In the genomic region with DNA sequence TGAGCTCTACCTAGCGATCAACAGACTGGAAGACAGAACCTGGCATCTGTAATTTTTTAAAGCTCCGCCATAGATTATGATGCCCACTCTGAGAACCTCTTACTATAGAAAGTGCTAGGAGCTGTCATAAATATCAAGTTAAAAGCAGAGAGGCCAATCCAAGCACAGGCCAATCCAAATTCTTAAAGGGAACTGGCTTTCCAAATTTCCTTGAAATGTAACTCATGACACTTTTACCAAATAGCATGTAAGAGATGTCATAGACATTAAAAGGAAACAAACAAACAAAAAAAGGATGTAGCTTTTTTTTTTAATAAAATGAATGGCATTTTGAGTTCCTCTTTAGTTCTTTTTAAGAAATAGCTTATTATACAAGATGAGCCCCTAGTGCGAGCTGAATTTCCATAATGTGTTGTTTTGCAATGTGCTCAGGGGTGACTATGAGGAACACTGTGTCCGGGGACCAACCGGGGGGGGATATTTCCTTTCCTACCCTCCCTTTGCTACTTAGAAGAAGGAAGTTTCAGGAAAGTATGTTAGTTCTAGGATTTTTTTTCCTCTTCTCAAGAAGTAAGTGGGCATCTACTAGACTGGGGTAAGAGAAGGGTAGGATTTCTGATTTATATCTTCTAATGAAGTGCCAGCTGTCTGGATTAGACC, we compare ENCODE assay signal across 12 cellular contexts. TPM values are rescaled to one million over a fixed set of nuclear protein-coding genes. Genes with fewer than 3 reads are reported as not detected.
DNase-seq lines count a peak whose midpoint lies in the region; ATAC-seq and TF ChIP-seq lines count a peak whose summit lies in the region.
"Had no signal": no experiment of that assay in that cellular context is flagged by ENCODE, and none has a peak within 500 bp of the region (broad histone marks: within the 10 kb centered on the region; RNA-seq: fewer than 3 reads in every experiment).

No MANE protein-coding gene starts in this region.

- TF ChIP-seq CTCF in Panc1 (IDR thresholded peaks at IDR 0.05), result no peak
- no peak for TF ChIP-seq CTCF in heart right ventricle (IDR thresholded peaks at IDR 0.05)
- no peak for TF ChIP-seq CTCF in prostate gland (IDR thresholded peaks at IDR 0.05)

- POLR2A ChIA-PET in Panc1 (lab: Charles Lee), result no interaction called here

- H3K27ac ChIP-seq in Panc1 (ENCODE audit: low read length) (peak overlapping the region; percentile 79), heart right ventricle (peak overlapping the region in 3 of 10 donors; percentile 10 to 75 (median 20)), prostate gland (no peak overlapping the region)

- in situ Hi-C loops in Panc1 (cut with HindIII; ENCODE audit: low pct_unique_long_range_greater_than_20kb, low sequenced_read_pairs), result no loop called here

- no peaks in the 10 kb centered on the region for H3K9me3 ChIP-seq in Panc1 (ENCODE audit: control insufficient read depth, insufficient read depth, low read depth, low read length)
- H3K9me3 ChIP-seq in heart right ventricle, result no peaks in the 10 kb centered on the region
- H3K9me3 ChIP-seq in prostate gland, result no peaks in the 10 kb centered on the region

- intact Hi-C loops in Panc1 (cut with micrococcal nuclease; ENCODE audit: unreplicated experiment) (no loop called here), heart right ventricle (cut with DNase I) (no loop called here), prostate gland (cut with DNase I) (no loop called here)

- H3K36me3 ChIP-seq in Panc1 (ENCODE audit: control insufficient read depth, insufficient read depth, low read length) (no peaks in the 10 kb centered on the region), heart right ventricle (no peaks in the 10 kb centered on the region), prostate gland (no peaks in the 10 kb centered on the region)

- H3K4me3 ChIP-seq in Panc1 (ENCODE audit: low read depth in 2 of 2, low read length in 2 of 2) (no peak overlapping the region), heart right ventricle (no peak overlapping the region), prostate gland (no peak overlapping the region)

- CTCF ChIA-PET in Panc1 (lab: Charles Lee), result interaction anchor here (1.0 kb wide), 1 partner anchor 43 kb away, joined by 4 read pairs; no protein-coding TSS in a partner anchor

- H3K27me3 ChIP-seq in Panc1 (ENCODE audit: control insufficient read depth, insufficient read depth, low read length) (no peaks in the 10 kb centered on the region), heart right ventricle (no peaks in the 10 kb centered on the region), prostate gland (replicated peaks; ENCODE audit: insufficient read depth) (no peaks in the 10 kb centered on the region)

- WGBS in heart right ventricle, 2 donors, result 76 to 79% methylated on average over 5 of the region's 5 CpGs
- WGBS in prostate gland, result 80% methylated on average over 5 of the region's 5 CpGs

- DNase-seq in CD1c-positive myeloid dendritic cell (ENCODE audit: extremely low spot score), result peak; percentile 96
- no peak for DNase-seq in Panc1 (ENCODE audit: low read depth, low spot score)
- DNase-seq in heart right ventricle, result peak in 1 of 2 donors; percentile 30
- peak; percentile 10 for DNase-seq in renal cortical epithelial cell (ENCODE audit: low read depth)
- no peak for DNase-seq in prostate gland (ENCODE audit: low spot score)
- DNase-seq in SW 1271 (lab: John Stamatoyannopoulos, UW), result no peak
- no peak for DNase-seq in NCI-H510A treated with DMSO at 0.1 percent for 48 hours (lab: John Stamatoyannopoulos, UW)
- DNase-seq: activated CD4-positive, alpha-beta T cell treated with anti-CD3 and anti-CD28 coated beads for 36 hours; posterior cingulate gyrus; T-helper 17 cell had no signal

- no TSS peak for BruUV-seq in Panc1 (replicated peaks; lab: Mats Ljungman, UMichigan)

- peaks cover 39% of the 10 kb centered on the region for H3K4me1 ChIP-seq in Panc1 (ENCODE audit: control insufficient read depth, insufficient read depth, low read length)
- H3K4me1 ChIP-seq in heart right ventricle, result peaks cover 0 to 38% (median 12%) of the 10 kb centered on the region in 9 donors
- H3K4me1 ChIP-seq in prostate gland (replicated peaks), result peaks cover 5% of the 10 kb centered on the region

- ATAC-seq in Panc1 (no peak), heart right ventricle (peak in 6 of 8 donors; percentile 53 to 79 (median 66)), GM21367 (IDR thresholded peaks at IDR 0.05; ENCODE audit: unreplicated experiment) (no peak)
- ATAC-seq: activated CD4-positive, alpha-beta T cell treated with anti-CD3 and anti-CD28 coated beads for 36 hours; T-helper 17 cell had no signal

- TF ChIP-seq POLR2A in prostate gland (IDR thresholded peaks at IDR 0.05), result no peak

RNA-seq across cellular contexts. Expression of a gene that starts 23.7 kb away (rescaled TPM):
- total RNA-seq in Panc1 (2021; ENCODE audit: unreplicated experiment) (0.21 TPM), heart right ventricle (10 to 100 TPM in 5 of 10 donors, 1 to 10 TPM in 5; 4.3 to 84.0 (median 9.1) TPM), renal cortical epithelial cell (0.10 and 0.17 TPM in 2 replicates), prostate gland (10 to 100 TPM in 1 of 2 donors, 1 to 10 TPM in 1; 3.1 to 27.4 TPM)
- polyA plus RNA-seq in Panc1 (2012; ENCODE audit: insufficient read length), result not detected
- 1 to 10 TPM; 4.1 to 5.9 TPM for polyA plus RNA-seq in heart right ventricle
- total RNA-seq: HT-29 had no signal

RNA-seq across cellular contexts. Expression of a gene that starts 33.4 kb away (rescaled TPM):
- total RNA-seq in Panc1 (2021; ENCODE audit: unreplicated experiment) (0.05 TPM), heart right ventricle (1 to 10 TPM in 2 of 10 donors, under 1 TPM in 7, not detected in 1; 0.08 to 2.5 (median 0.34) TPM), renal cortical epithelial cell (0.10 TPM in 1 of 2 replicates, not detected in the other), prostate gland (under 1 TPM; 0.14 to 0.45 TPM)
- polyA plus RNA-seq in Panc1 (2012; ENCODE audit: insufficient read length), result not detected
- polyA plus RNA-seq in heart right ventricle, result under 1 TPM; 0.13 to 0.37 TPM
- total RNA-seq: HT-29 had no signal

Comparison
In these comparisons a context has a peak if more than half of its experiments do, and no peak if none do; other contexts are left out.
1. DNase-seq: peak in CD1c-positive myeloid dendritic cell (single experiment) and renal cortical epithelial cell (single experiment); none in Panc1 (single experiment), prostate gland (single experiment), SW 1271 (0 of 2) and NCI-H510A treated with DMSO at 0.1 percent for 48 hours (single experiment).
2. ATAC-seq: peak in heart right ventricle (6 of 8); none in Panc1 (single experiment) and GM21367 (single experiment).